1 cellular context compared by ENCODE assay signal in the genomic region with DNA sequence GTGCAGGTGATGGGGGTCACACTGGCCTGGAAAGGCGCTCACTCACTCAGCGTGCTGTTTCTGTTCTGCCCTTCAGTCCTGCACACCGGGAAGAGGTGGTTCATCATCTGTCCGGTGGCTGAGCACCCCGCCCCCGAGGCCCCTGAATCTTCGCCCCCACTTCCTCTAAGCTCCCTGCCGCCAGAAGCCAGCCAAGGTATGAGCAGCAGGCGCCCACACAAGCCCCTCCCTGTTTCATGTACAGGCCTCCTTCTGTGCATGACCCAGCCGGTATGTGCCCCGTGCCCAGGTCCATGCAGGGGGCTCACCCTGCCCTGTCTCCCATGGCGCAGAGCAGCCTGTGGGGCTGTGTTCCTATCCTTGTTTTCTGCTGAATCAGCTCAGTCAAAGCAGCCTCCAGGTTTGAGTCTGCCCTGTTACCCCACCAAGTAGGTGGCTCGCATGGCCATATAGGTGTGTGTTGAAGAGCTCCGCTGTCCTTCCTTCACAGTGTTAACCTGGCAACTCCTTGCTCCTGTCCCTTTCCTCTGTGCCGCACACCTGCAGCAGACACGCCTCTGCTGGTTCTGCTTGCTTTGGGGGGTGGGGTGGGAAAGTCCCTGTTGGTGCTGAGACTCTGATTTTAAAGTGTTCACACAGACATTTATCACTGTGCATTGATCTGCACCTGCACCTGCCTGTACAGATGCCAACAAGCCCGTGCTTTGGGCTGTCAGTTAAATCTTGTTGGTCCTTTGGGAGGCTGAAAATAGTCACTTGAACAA.
TF ChIP-seq lines count a peak whose summit lies in the region.

No MANE protein-coding gene starts in this region.

TF ChIP-seq in WTC11, 78 proteins besides CTCF, POLR2A, EP300 and RAD21 (continued from another document):
- TF ChIP-seq, protein P1, sequence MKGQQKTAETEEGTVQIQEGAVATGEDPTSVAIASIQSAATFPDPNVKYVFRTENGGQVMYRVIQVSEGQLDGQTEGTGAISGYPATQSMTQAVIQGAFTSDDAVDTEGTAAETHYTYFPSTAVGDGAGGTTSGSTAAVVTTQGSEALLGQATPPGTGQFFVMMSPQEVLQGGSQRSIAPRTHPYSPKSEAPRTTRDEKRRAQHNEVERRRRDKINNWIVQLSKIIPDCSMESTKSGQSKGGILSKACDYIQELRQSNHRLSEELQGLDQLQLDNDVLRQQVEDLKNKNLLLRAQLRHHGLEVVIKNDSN (CRISPR knock-in tag; IDR thresholded peaks at IDR 0.05), result no peak
- TF ChIP-seq, protein P2, sequence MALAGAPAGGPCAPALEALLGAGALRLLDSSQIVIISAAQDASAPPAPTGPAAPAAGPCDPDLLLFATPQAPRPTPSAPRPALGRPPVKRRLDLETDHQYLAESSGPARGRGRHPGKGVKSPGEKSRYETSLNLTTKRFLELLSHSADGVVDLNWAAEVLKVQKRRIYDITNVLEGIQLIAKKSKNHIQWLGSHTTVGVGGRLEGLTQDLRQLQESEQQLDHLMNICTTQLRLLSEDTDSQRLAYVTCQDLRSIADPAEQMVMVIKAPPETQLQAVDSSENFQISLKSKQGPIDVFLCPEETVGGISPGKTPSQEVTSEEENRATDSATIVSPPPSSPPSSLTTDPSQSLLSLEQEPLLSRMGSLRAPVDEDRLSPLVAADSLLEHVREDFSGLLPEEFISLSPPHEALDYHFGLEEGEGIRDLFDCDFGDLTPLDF (CRISPR knock-in tag; IDR thresholded peaks at IDR 0.05), result no peak
- TF ChIP-seq, protein P3, sequence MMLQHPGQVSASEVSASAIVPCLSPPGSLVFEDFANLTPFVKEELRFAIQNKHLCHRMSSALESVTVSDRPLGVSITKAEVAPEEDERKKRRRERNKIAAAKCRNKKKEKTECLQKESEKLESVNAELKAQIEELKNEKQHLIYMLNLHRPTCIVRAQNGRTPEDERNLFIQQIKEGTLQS (CRISPR knock-in tag; conservative IDR thresholded peaks at IDR 0.05), result no peak
- TF ChIP-seq JAZF1 (CRISPR knock-in tag; IDR thresholded peaks at IDR 0.05) (no peak), TP53 (CRISPR knock-in tag; IDR thresholded peaks at IDR 0.05) (no peak), FOXJ3 (CRISPR knock-in tag; IDR thresholded peaks at IDR 0.05; ENCODE audit: borderline replicate concordance) (no peak), ZBTB21 (CRISPR knock-in tag; IDR thresholded peaks at IDR 0.05; ENCODE audit: borderline replicate concordance) (no peak), MYBL2 (CRISPR knock-in tag; IDR thresholded peaks at IDR 0.05) (no peak), NR3C1 (CRISPR knock-in tag; conservative IDR thresholded peaks at IDR 0.05; ENCODE audit: low read depth) (no peak)
- TF ChIP-seq, protein P4, sequence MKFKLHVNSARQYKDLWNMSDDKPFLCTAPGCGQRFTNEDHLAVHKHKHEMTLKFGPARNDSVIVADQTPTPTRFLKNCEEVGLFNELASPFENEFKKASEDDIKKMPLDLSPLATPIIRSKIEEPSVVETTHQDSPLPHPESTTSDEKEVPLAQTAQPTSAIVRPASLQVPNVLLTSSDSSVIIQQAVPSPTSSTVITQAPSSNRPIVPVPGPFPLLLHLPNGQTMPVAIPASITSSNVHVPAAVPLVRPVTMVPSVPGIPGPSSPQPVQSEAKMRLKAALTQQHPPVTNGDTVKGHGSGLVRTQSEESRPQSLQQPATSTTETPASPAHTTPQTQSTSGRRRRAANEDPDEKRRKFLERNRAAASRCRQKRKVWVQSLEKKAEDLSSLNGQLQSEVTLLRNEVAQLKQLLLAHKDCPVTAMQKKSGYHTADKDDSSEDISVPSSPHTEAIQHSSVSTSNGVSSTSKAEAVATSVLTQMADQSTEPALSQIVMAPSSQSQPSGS (CRISPR knock-in tag; IDR thresholded peaks at IDR 0.05; ENCODE audit: borderline replicate concordance, low read depth), result no peak
- TF ChIP-seq, protein P5, sequence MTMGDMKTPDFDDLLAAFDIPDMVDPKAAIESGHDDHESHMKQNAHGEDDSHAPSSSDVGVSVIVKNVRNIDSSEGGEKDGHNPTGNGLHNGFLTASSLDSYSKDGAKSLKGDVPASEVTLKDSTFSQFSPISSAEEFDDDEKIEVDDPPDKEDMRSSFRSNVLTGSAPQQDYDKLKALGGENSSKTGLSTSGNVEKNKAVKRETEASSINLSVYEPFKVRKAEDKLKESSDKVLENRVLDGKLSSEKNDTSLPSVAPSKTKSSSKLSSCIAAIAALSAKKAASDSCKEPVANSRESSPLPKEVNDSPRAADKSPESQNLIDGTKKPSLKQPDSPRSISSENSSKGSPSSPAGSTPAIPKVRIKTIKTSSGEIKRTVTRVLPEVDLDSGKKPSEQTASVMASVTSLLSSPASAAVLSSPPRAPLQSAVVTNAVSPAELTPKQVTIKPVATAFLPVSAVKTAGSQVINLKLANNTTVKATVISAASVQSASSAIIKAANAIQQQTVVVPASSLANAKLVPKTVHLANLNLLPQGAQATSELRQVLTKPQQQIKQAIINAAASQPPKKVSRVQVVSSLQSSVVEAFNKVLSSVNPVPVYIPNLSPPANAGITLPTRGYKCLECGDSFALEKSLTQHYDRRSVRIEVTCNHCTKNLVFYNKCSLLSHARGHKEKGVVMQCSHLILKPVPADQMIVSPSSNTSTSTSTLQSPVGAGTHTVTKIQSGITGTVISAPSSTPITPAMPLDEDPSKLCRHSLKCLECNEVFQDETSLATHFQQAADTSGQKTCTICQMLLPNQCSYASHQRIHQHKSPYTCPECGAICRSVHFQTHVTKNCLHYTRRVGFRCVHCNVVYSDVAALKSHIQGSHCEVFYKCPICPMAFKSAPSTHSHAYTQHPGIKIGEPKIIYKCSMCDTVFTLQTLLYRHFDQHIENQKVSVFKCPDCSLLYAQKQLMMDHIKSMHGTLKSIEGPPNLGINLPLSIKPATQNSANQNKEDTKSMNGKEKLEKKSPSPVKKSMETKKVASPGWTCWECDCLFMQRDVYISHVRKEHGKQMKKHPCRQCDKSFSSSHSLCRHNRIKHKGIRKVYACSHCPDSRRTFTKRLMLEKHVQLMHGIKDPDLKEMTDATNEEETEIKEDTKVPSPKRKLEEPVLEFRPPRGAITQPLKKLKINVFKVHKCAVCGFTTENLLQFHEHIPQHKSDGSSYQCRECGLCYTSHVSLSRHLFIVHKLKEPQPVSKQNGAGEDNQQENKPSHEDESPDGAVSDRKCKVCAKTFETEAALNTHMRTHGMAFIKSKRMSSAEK (CRISPR knock-in tag; IDR thresholded peaks at IDR 0.05; ENCODE audit: borderline replicate concordance), result no peak
